Comparison of ENCODE assay signal across 8 cellular contexts in the genomic region with DNA sequence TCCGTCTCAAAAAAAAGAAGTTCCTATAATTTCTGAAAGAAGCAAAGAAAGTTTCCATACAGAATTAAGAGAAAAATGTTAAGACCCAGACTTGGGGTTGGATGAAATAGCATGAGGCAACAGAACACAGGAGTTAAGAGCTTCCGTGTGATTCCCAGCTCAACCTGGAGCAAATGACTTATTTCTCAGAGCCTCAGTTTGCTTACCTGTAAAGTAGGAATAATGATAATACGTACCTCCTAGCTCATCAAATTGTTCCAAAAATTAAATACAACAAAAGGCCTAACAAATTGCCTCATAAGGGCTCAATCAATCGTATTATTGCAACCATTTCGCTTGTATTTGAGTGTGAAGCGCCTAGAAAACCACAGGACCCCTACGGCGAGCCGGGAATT. TPM values are rescaled to one million over a fixed set of nuclear protein-coding genes. Genes with fewer than 3 reads are reported as not detected.
DNase-seq lines count a peak whose midpoint lies in the region; ATAC-seq and TF ChIP-seq lines count a peak whose summit lies in the region.

No MANE protein-coding gene starts in this region.

- H2AFZ ChIP-seq in ACC112 (ENCODE audit: low read length, unreplicated experiment) = peak overlapping the region; percentile 96

- peak overlapping the region; percentile 71 for H3K27ac ChIP-seq in ACC112 (ENCODE audit: low read depth, low read length)
- H3K27ac ChIP-seq in muscle layer of duodenum (ENCODE audit: low read length) = peak overlapping the region; percentile 81

- H3K4me1 ChIP-seq in ACC112 (ENCODE audit: control insufficient read depth, insufficient read depth, low read length, unreplicated experiment) (peaks cover 20% of the 10 kb centered on the region), muscle layer of duodenum (ENCODE audit: control insufficient read depth in 1 of 2, insufficient read depth in 2 of 2, low read length in 2 of 2) (peaks cover 5 to 25% of the 10 kb centered on the region in 2 donors)

- no peak for TF ChIP-seq CTCF in choroid plexus epithelial cell (conservative IDR thresholded peaks at IDR 0.05; ENCODE audit: low read depth, low read length)

- no peaks in the 10 kb centered on the region for H3K9me3 ChIP-seq in muscle layer of duodenum (ENCODE audit: control insufficient read depth in 1 of 2, low read length in 2 of 2)

- H3K79me2 ChIP-seq in ACC112 (ENCODE audit: control insufficient read depth, insufficient read depth, low read length, unreplicated experiment) = peaks cover 45% of the 10 kb centered on the region

- no peaks in the 10 kb centered on the region for H3K27me3 ChIP-seq in ACC112 (ENCODE audit: insufficient read depth, low read length)
- no peaks in the 10 kb centered on the region for H3K27me3 ChIP-seq in muscle layer of duodenum (ENCODE audit: low read depth, low read length)

- H3K36me3 ChIP-seq in ACC112 (ENCODE audit: insufficient read depth, low read length) (no peaks in the 10 kb centered on the region), muscle layer of duodenum (ENCODE audit: control insufficient read depth in 1 of 2, insufficient read depth in 2 of 2, low read length in 2 of 2) (no peaks in the 10 kb centered on the region)

- DNase-seq in Jurkat, Clone E6-1 (ENCODE audit: low read depth, low spot score) = no peak
- DNase-seq in choroid plexus epithelial cell (ENCODE audit: low read depth) = no peak
- DNase-seq in NCI-H345 treated with DMSO at 0.1 percent for 48 hours (lab: John Stamatoyannopoulos, UW; ENCODE audit: unreplicated experiment) = no peak

- H3K4me3 ChIP-seq in ACC112 (ENCODE audit: low read depth, low read length) = peak overlapping the region; percentile 92
- H3K4me3 ChIP-seq in Jurkat, Clone E6-1 (ENCODE audit: low read length) = peak overlapping the region; percentile 91
- peak overlapping the region; percentile 90 for H3K4me3 ChIP-seq in choroid plexus epithelial cell (ENCODE audit: low read depth, low read length)
- peak overlapping the region; percentile 89 to 90 for H3K4me3 ChIP-seq in muscle layer of duodenum (ENCODE audit: low read depth in 1 of 2, low read length in 2 of 2)

- no peak for ATAC-seq in HG03571 (IDR thresholded peaks at IDR 0.05; ENCODE audit: unreplicated experiment)
- no peak for ATAC-seq in GM18873 (IDR thresholded peaks at IDR 0.05; ENCODE audit: low FRiP score, unreplicated experiment)
- ATAC-seq in HG02884 (IDR thresholded peaks at IDR 0.05; ENCODE audit: unreplicated experiment) = no peak

RNA-seq across cellular contexts. Expression of a gene that starts 0.6 kb away (rescaled TPM):
- polyA plus RNA-seq in Jurkat, Clone E6-1 (2012; ENCODE audit: insufficient read depth, insufficient read length) = 13.6 TPM

RNA-seq across cellular contexts. Expression of a gene that starts 10.1 kb away (rescaled TPM):
- 110 TPM for polyA plus RNA-seq in Jurkat, Clone E6-1 (2012; ENCODE audit: insufficient read depth, insufficient read length)
